Comparison of ENCODE assay signal across 14 cellular contexts in the genomic region with DNA sequence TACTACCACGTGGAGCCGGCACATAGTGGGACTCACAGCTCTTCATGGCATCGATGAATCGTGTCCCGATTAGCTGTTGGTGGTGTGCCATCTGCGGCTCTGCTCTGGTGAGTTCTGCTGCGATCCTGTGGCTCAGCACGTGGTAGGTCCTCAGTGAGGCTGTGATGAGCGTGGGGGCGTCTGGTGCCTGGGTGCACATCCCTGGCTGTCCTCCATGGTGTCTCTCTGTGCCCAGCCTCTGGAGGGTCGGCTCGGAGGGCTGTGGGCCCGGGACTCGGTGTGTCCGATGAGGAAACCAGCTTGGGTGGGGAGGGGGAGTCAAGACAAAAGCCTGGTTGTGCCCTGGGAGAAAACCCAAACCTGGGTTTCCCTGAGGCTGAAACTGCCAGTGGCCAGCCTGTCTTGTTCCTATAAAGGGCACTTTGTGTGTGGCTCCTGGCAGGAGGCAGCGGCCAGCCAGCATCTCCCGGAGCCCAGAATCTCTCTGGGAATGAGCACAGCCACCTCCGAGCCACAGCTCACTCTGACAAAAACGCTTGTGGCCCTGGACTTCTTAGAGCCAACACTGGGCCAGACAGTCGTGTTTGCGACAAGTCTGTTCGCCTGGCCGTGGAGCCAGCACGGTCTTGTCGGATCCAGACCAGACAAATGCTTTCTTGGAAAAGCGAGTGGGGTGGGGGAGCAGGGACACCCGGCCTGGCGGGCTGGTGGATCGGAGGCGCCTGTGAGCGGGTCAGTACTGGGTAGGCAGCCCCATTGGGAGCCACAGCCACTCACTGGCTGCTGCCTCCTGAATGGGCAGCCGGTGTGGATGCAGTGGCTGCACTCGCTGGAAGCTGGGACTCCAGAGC. TPM values are rescaled to one million over a fixed set of nuclear protein-coding genes. Genes with fewer than 3 reads are reported as not detected.
DNase-seq lines count a peak whose midpoint lies in the region; ATAC-seq, FAIRE-seq and TF ChIP-seq lines count a peak whose summit lies in the region.
"Had no signal": no experiment of that assay in that cellular context is flagged by ENCODE, and none has a peak within 500 bp of the region (broad histone marks: within the 10 kb centered on the region; RNA-seq: fewer than 3 reads in every experiment).

No MANE protein-coding gene starts in this region.

- H3K79me2 ChIP-seq in H1 (ENCODE audit: control insufficient read depth in 1 of 2, insufficient read depth in 2 of 2, low read length in 2 of 2): no peaks in the 10 kb centered on the region; a peak in 1 of 4 replicates

- no peak overlapping the region; the same call in 2 of the 3 replicates for H2BK15ac ChIP-seq in IMR-90 (ENCODE audit: low read depth, low read length)
- H2BK15ac ChIP-seq in H1 (ENCODE audit: low read length): no peak overlapping the region

- H3K9me3 ChIP-seq in IMR-90 (ENCODE audit: control insufficient read depth, insufficient read depth, low read length) (no peaks in the 10 kb centered on the region), H1 (ENCODE audit: insufficient read depth in 2 of 2, low read depth in 1 of 2, low read length in 1 of 2) (no peaks in the 10 kb centered on the region), muscle layer of duodenum (ENCODE audit: control insufficient read depth in 1 of 2, low read length in 2 of 2) (no peaks in the 10 kb centered on the region), suprapubic skin (no peaks in the 10 kb centered on the region)
- H3K9me3 ChIP-seq: mucosa of descending colon had no signal

- peaks cover 63% of the 10 kb centered on the region for H3K9me1 ChIP-seq in IMR-90 (ENCODE audit: insufficient read depth, low read length)

- H3K27ac ChIP-seq in IMR-90 (ENCODE audit: insufficient read depth, low read length) (no peak overlapping the region), H1 (ENCODE audit: low read depth, low read length) (no peak overlapping the region), muscle layer of duodenum (ENCODE audit: low read length) (peak overlapping the region; percentile 63), suprapubic skin (peak overlapping the region; percentile 77)
- H3K27ac ChIP-seq: foreskin keratinocyte had no signal

- no peaks in the 10 kb centered on the region for H3K23me2 ChIP-seq in H1 (ENCODE audit: low read depth, low read length)

- H2BK20ac ChIP-seq in IMR-90 (ENCODE audit: low read depth, low read length) (no peak overlapping the region), H1 (ENCODE audit: low read length) (no peak overlapping the region)

- dilution Hi-C loops in IMR-90 (cut with HindIII; ENCODE audit: low sequenced_read_pairs, unreplicated experiment): no loop called here

- H3K23ac ChIP-seq in IMR-90 (ENCODE audit: low read depth, low read length) (0 out of 2 replicates have a peak overlapping the region, but pooled peaks have one; percentile 34), H1 (ENCODE audit: insufficient read length) (no peak overlapping the region)

- H2BK12ac ChIP-seq in H1 (ENCODE audit: low read depth, low read length): no peak overlapping the region

- no TSS peak for BruUV-seq in IMR-90 (replicated peaks; lab: Mats Ljungman, UMichigan)

- H2BK120ac ChIP-seq in IMR-90 (ENCODE audit: low read depth, low read length): no peak overlapping the region
- no peak overlapping the region for H2BK120ac ChIP-seq in H1 (replicated peaks; ENCODE audit: low read depth, low read length)

- no peak overlapping the region for H3K14ac ChIP-seq in IMR-90 (replicated peaks; ENCODE audit: low read depth, low read length)
- no peak overlapping the region for H3K14ac ChIP-seq in H1 (ENCODE audit: insufficient read length)

- DNase-seq in IMR-90: no peak
- no peak for DNase-seq in H1 (ENCODE audit: low read depth in 1 of 2, low spot score in 2 of 2)
- DNase-seq in suprapubic skin (ENCODE audit: low spot score in 2 of 2): no peak
- DNase-seq in AG08396 (ENCODE audit: low spot score): no peak
- no peak for DNase-seq in activated CD4-positive, alpha-beta T cell treated with anti-CD3 and anti-CD28 coated beads for 1 hour
- DNase-seq in kidney glomerular epithelial cell (lab: John Stamatoyannopoulos, UW): no peak
- DNase-seq: activated effector memory CD4-positive, alpha-beta T cell treated with Interleukin-2 at 50 U/mL for 16 hours; foreskin keratinocyte; mucosa of descending colon; NCI-H1105; SIG-M5; stimulated activated CD4-positive, alpha-beta T cell treated with anti-CD3 and anti-CD28 coated beads, Interleukin-2, amount 100 ng/mL, for 24 hours had no signal

- H3K79me1 ChIP-seq in IMR-90 (ENCODE audit: low read depth in 1 of 2, low read length in 2 of 2) (peaks cover 45 to 96% of the 10 kb centered on the region in 2 experiments), H1 (ENCODE audit: low read depth, low read length) (no peaks in the 10 kb centered on the region; the same call in 1 of the 2 replicates)

- POLR2A ChIA-PET in IMR-90 (lab: Charles Lee; ENCODE audit: unreplicated experiment): no interaction called here
- POLR2A ChIA-PET in H1 (lab: Charles Lee; ENCODE audit: partially characterized antibody): no interaction called here

- H3K4ac ChIP-seq in IMR-90 (ENCODE audit: low read depth, low read length) (no peak overlapping the region), H1 (replicated peaks; ENCODE audit: insufficient read length, low read depth, low read length) (no peak overlapping the region)

- H2AFZ ChIP-seq in IMR-90 (replicated peaks; ENCODE audit: low read length, poor library complexity): no peak overlapping the region
- H2AFZ ChIP-seq in H1 (ENCODE audit: low read length): no peak overlapping the region

- TF ChIP-seq CTCF in IMR-90 (conservative IDR thresholded peaks at IDR 0.05; ENCODE audit: low read depth, low read length) (no peak), H1 (IDR thresholded peaks at IDR 0.05; ENCODE audit: control extremely low read depth in 1 of 3, insufficient read depth in 1 of 3, low read depth in 1 of 3, low read length in 3 of 3) (no peak), suprapubic skin (IDR thresholded peaks at IDR 0.05) (no peak)

- H3K9ac ChIP-seq in IMR-90 (ENCODE audit: low read depth, low read length) (no peak overlapping the region), H1 (replicated peaks in 1 of 4; ENCODE audit: extremely low read depth in 1 of 4, low read depth in 3 of 4, low read length in 3 of 4) (no peak overlapping the region)

- intact Hi-C loops in IMR-90 (cut with micrococcal nuclease): no loop called here

- H4K5ac ChIP-seq in IMR-90 (ENCODE audit: low read depth, low read length) (no peak overlapping the region), H1 (ENCODE audit: insufficient read length, low read depth, low read length) (no peak overlapping the region)

- in situ Hi-C loops in IMR-90 (cut with MboI; ENCODE audit: low sequenced_read_pairs): no loop called here

- H3K4me1 ChIP-seq in IMR-90 (ENCODE audit: control insufficient read depth, insufficient read depth, low read length): peaks cover 43% of the 10 kb centered on the region
- H3K4me1 ChIP-seq in H1 (replicated peaks in 1 of 4; ENCODE audit: control insufficient read depth in 3 of 4, insufficient read depth in 4 of 4, low read length in 3 of 4): peaks cover 12 to 22% (median 19%) of the 10 kb centered on the region in 4 experiments
- H3K4me1 ChIP-seq in muscle layer of duodenum (ENCODE audit: control insufficient read depth in 1 of 2, insufficient read depth in 2 of 2, low read length in 2 of 2): peaks cover 31 to 86% of the 10 kb centered on the region in 2 donors
- peaks cover 81% of the 10 kb centered on the region for H3K4me1 ChIP-seq in suprapubic skin

- H4K20me1 ChIP-seq in IMR-90 (ENCODE audit: insufficient read depth, low read length): peaks cover 98% of the 10 kb centered on the region
- peaks cover 0 to 3% of the 10 kb centered on the region in 2 experiments for H4K20me1 ChIP-seq in H1 (replicated peaks in 1 of 2; ENCODE audit: control insufficient read depth in 1 of 2, insufficient read depth in 2 of 2, low read length in 2 of 2)

- TF ChIP-seq EP300 in H1 (IDR thresholded peaks at IDR 0.05; ENCODE audit: borderline replicate concordance in 1 of 2, low read depth in 2 of 2, low read length in 2 of 2) (no peak), suprapubic skin (IDR thresholded peaks at IDR 0.05) (no peak)

- FAIRE-seq in H1 (lab: Jason Lieb, UNC): no peak

- H3K4me3 ChIP-seq in IMR-90 (ENCODE audit: insufficient read depth, low read depth, low read length): no peak overlapping the region
- no peak overlapping the region for H3K4me3 ChIP-seq in H1 (ENCODE audit: extremely low read depth in 1 of 4, insufficient read depth in 2 of 4, low read depth in 3 of 4, low read length in 4 of 4)
- H3K4me3 ChIP-seq in muscle layer of duodenum (ENCODE audit: low read depth in 1 of 2, low read length in 2 of 2): peak overlapping the region in 1 of 2 donors; percentile 21
- H3K4me3 ChIP-seq in suprapubic skin: no peak overlapping the region
- H3K4me3 ChIP-seq: mucosa of descending colon had no signal

- TF ChIP-seq RAD21 in IMR-90 (IDR thresholded peaks at IDR 0.05; ENCODE audit: low read length) (no peak), H1 (IDR thresholded peaks at IDR 0.05 in 1 of 2, conservative IDR thresholded peaks at IDR 0.05 in 1 of 2; ENCODE audit: low read depth in 2 of 2, low read length in 2 of 2) (no peak)

- H3K56ac ChIP-seq in IMR-90 (ENCODE audit: extremely low read depth, insufficient read depth, low read length): no peak overlapping the region
- H3K56ac ChIP-seq in H1 (replicated peaks; ENCODE audit: insufficient read length, low read depth, low read length): no peak overlapping the region

- H3K18ac ChIP-seq in IMR-90 (ENCODE audit: low read depth, low read length) (no peak overlapping the region), H1 (ENCODE audit: extremely low read depth, low read length) (no peak overlapping the region)

- CTCF ChIA-PET in IMR-90 (lab: Yijun Ruan, JAX): no interaction called here
- CTCF ChIA-PET in H1 (lab: Charles Lee; ENCODE audit: partially characterized antibody): interaction anchor here (0.5 to 1.2 kb wide), 5 partner anchors 14 to 736 kb away, joined by 3 read pairs; no protein-coding TSS in a partner anchor

- H4K8ac ChIP-seq in IMR-90 (ENCODE audit: low read depth in 2 of 2, low read length in 2 of 2): no peak overlapping the region
- no peak overlapping the region for H4K8ac ChIP-seq in H1 (ENCODE audit: extremely low read depth, insufficient read depth, low read length)

- H3K27me3 ChIP-seq in IMR-90 (ENCODE audit: control insufficient read depth, insufficient read depth, low read length) (no peaks in the 10 kb centered on the region), H1 (replicated peaks in 1 of 4; ENCODE audit: control insufficient read depth in 3 of 4, extremely low read depth in 1 of 4, insufficient read depth in 3 of 4, low read length in 3 of 4) (peaks cover 0 to 2% (median 0%) of the 10 kb centered on the region in 4 experiments; a peak in 1 of 7 replicates), muscle layer of duodenum (ENCODE audit: low read depth, low read length) (no peaks in the 10 kb centered on the region), suprapubic skin (no peaks in the 10 kb centered on the region)
- H3K27me3 ChIP-seq: foreskin keratinocyte had no signal

- H3K4me2 ChIP-seq in IMR-90 (ENCODE audit: low read depth, low read length): no peak overlapping the region
- no peak overlapping the region for H3K4me2 ChIP-seq in H1 (ENCODE audit: insufficient read depth in 1 of 2, low read depth in 2 of 2, low read length in 2 of 2)

- H2AK5ac ChIP-seq in IMR-90 (ENCODE audit: low read depth, low read length) (peak overlapping the region; percentile 40; the same call in 1 of the 2 replicates), H1 (ENCODE audit: low read depth, low read length) (no peak overlapping the region)

- no peak overlapping the region for H2BK5ac ChIP-seq in IMR-90 (ENCODE audit: low read depth, low read length, poor library complexity, severe bottlenecking)
- H2BK5ac ChIP-seq in H1 (ENCODE audit: low read depth, low read length): no peak overlapping the region

- ATAC-seq in IMR-90 (ENCODE audit: low read depth): no peak
- ATAC-seq in HG03378 (IDR thresholded peaks at IDR 0.05; ENCODE audit: unreplicated experiment): no peak
- ATAC-seq: foreskin keratinocyte, mucosa of descending colon had no signal

- H3K36me3 ChIP-seq in IMR-90 (ENCODE audit: control insufficient read depth, insufficient read depth, low read length) (no peaks in the 10 kb centered on the region), H1 (ENCODE audit: control insufficient read depth in 2 of 4, insufficient read depth in 4 of 4, low read length in 3 of 4) (no peaks in the 10 kb centered on the region), muscle layer of duodenum (ENCODE audit: control insufficient read depth in 1 of 2, insufficient read depth in 2 of 2, low read length in 2 of 2) (no peaks in the 10 kb centered on the region), suprapubic skin (peaks cover under 1% of the 10 kb centered on the region)

- H4K91ac ChIP-seq in IMR-90 (ENCODE audit: insufficient read depth, low read depth, low read length) (0 out of 2 replicates have a peak overlapping the region, but pooled peaks have one; percentile 12), H1 (replicated peaks; ENCODE audit: insufficient read length, low read length) (peak overlapping the region; percentile 35)

- TF ChIP-seq POLR2A in IMR-90 (IDR thresholded peaks at IDR 0.05; ENCODE audit: low read depth, low read length): no peak
- TF ChIP-seq POLR2A in H1 (IDR thresholded peaks at IDR 0.05; ENCODE audit: control extremely low read depth in 1 of 2, low read depth in 2 of 2, low read length in 2 of 2): no peak
- no peak for TF ChIP-seq POLR2A in suprapubic skin (IDR thresholded peaks at IDR 0.05)

- H2AK9ac ChIP-seq in IMR-90 (replicated peaks; ENCODE audit: low read depth, low read length, poor library complexity): no peak overlapping the region

- WGBS in IMR-90 (ENCODE audit: extremely low coverage in 2 of 2, insufficient read length in 1 of 2), 2 experiments: 81% methylated on average over 17 of the region's 33 CpGs; no CpG with 5 or more reads in 1 of the 2 experiments
- WGBS in H1 (ENCODE audit: extremely low coverage in 1 of 2, insufficient coverage in 1 of 2, insufficient read length in 1 of 2, insufficient replicate concordance in 2 of 2, low coverage in 1 of 2, low lambda C conversion rate in 2 of 2, missing lambda C conversion rate in 1 of 2), 2 experiments: 89% methylated on average over 32 of the region's 33 CpGs; no CpG with 5 or more reads in 1 of the 2 experiments
- WGBS in suprapubic skin: 62% methylated on average over 19 of the region's 33 CpGs

RNA-seq across cellular contexts. Expression of gene SPSB1, which starts 31.8 kb away (rescaled TPM):
- total RNA-seq in IMR-90 (2012; rRNA removed) (15.0 and 16.7 TPM in 2 replicates), suprapubic skin (10 to 100 TPM; 28.3 to 49.2 (median 42.1) TPM)
- polyA plus RNA-seq in IMR-90 (2012; rRNA removed) (17.6 and 19.8 TPM in 2 replicates), H1 (2011; rRNA removed) (6.4 and 8.2 TPM in 2 replicates)
- polyA plus RNA-seq in IMR-90 (2012; cell fraction: cytosol; rRNA removed): 22.0 and 35.7 TPM in 2 replicates
- 16.5 and 24.0 TPM in 2 replicates for polyA plus RNA-seq in IMR-90 (2012; cell fraction: nucleus; rRNA removed; ENCODE audit: low replicate concordance)
- total RNA-seq in H1 (2021; fragmentation: NEBNext Ultra II Directional; extraction: Animal tissue kit (Norgen Biotek cat#: 25700)): 4.0 and 5.3 TPM in 2 replicates
- 5.0 TPM for polyA plus RNA-seq in H1 (2011; cell fraction: cytosol; rRNA removed)
- polyA plus RNA-seq in H1 (2011; cell fraction: nucleus; rRNA removed): 5.0 TPM
- 3.3 to 5.5 TPM (median 4.1 TPM) in 4 replicates for polyA plus RNA-seq in H1 (2012, experiment 1 of 2)
- polyA plus RNA-seq in H1 (2012, experiment 2 of 2): 4.3 TPM
- polyA plus RNA-seq in H1 (2013, experiment 1 of 2): 2.6 TPM
- polyA plus RNA-seq in H1 (2013, experiment 2 of 2): 2.9 TPM
- polyA minus RNA-seq in H1 (2011; rRNA and poly(A)+ RNA removed): 5.3 and 7.5 TPM in 2 replicates
- 4.0 TPM for polyA minus RNA-seq in H1 (2011; cell fraction: cytosol; rRNA and poly(A)+ RNA removed)
- 2.9 TPM for polyA minus RNA-seq in H1 (2011; cell fraction: nucleus; rRNA and poly(A)+ RNA removed)

Comparison
In these comparisons a context has a peak if more than half of its experiments do, and no peak if none do; other contexts are left out.
1. H3K27ac ChIP-seq: peak in muscle layer of duodenum (single experiment) and suprapubic skin (single experiment); none in IMR-90 (single experiment) and H1 (single experiment).